In genomic region chr13:35990196-35990595, GRCh38 we compare ENCODE assay signal across 2 cellular contexts.
TF ChIP-seq lines count a peak whose summit lies in the region.

No MANE protein-coding gene starts in this region.

TF ChIP-seq in GM23338, 12 proteins besides CTCF, POLR2A, EP300 and RAD21:
- TF ChIP-seq JUNB (IDR thresholded peaks at IDR 0.05; ENCODE audit: unreplicated experiment) (no peak), EZH2phosphoT487 (IDR thresholded peaks at IDR 0.05; ENCODE audit: unreplicated experiment) (no peak), ZNF462 (CRISPR knock-in tag; IDR thresholded peaks at IDR 0.05) (no peak), ZNF331 (CRISPR knock-in tag; IDR thresholded peaks at IDR 0.05; ENCODE audit: low read depth) (no peak), NANOG (IDR thresholded peaks at IDR 0.05; ENCODE audit: borderline replicate concordance) (no peak), REST (IDR thresholded peaks at IDR 0.05; ENCODE audit: unreplicated experiment) (no peak), ETS1 (IDR thresholded peaks at IDR 0.05) (no peak)

TF ChIP-seq in H1, 55 proteins besides CTCF, POLR2A, EP300 and RAD21:
- TF ChIP-seq SIN3A (conservative IDR thresholded peaks at IDR 0.05 in 1 of 2, IDR thresholded peaks at IDR 0.05 in 1 of 2; ENCODE audit: low read depth in 1 of 2, low read length in 2 of 2) (no peak), HDAC2 (IDR thresholded peaks at IDR 0.05; ENCODE audit: borderline replicate concordance in 1 of 2, low read depth in 2 of 2, low read length in 2 of 2) (no peak), FOSL1 (IDR thresholded peaks at IDR 0.05; ENCODE audit: insufficient read depth, low read depth, low read length) (no peak), HDAC6 (IDR thresholded peaks at IDR 0.05; ENCODE audit: low read depth, low read length) (no peak)
